In the genomic region with DNA sequence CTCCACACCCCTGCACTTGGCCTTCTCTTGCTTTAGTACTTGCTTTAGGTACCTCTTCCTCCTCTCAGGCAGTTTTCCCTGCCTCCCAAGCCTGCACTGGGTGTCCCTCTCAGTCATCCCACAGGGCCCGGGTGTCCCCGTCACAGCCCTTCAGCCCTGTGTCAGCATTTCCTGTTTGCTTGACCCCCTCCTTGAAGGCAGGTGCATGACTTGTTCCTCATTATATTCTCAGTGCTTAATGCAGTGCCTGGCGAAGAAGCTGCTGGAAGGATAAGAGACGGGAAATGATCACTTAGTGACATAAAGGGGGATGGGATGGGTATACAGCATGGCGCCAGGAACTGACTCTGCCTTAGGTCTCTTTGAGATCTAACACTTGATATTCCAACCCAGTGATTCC, we compare ENCODE assay signal across 16 cellular contexts.
"Had no signal": no experiment of that assay in that cellular context is flagged by ENCODE, and none has a peak within 500 bp of the region (broad histone marks: within the 10 kb centered on the region; RNA-seq: fewer than 3 reads in every experiment).

No MANE protein-coding gene starts in this region.

- H3K9me3 Mint-ChIP-seq: activated CD4-positive, alpha-beta memory T cell treated with anti-CD3 and anti-CD28 coated beads for 36 hours; activated naive CD4-positive, alpha-beta T cell treated with anti-CD3 and anti-CD28 coated beads, Interleukin-2, amount 50 U/mL, for 72 hours; activated T-cell treated with anti-CD3 and anti-CD28 coated beads, Interleukin-2, amount 50 U/mL, for 4 hours; natural killer cell had no signal

- H3K27ac Mint-ChIP-seq: activated CD4-positive, alpha-beta memory T cell treated with anti-CD3 and anti-CD28 coated beads for 36 hours; activated naive CD4-positive, alpha-beta T cell treated with anti-CD3 and anti-CD28 coated beads, Interleukin-2, amount 50 U/mL, for 72 hours; natural killer cell had no signal

- H3K4me1 Mint-ChIP-seq: natural killer cell had no signal

- DNase-seq: activated CD4-positive, alpha-beta memory T cell treated with anti-CD3 and anti-CD28 coated beads for 36 hours; activated effector memory CD4-positive, alpha-beta T cell treated with anti-CD3 and anti-CD28 coated beads, Interleukin-2, amount 50 U/mL, for 16 hours; activated T-cell treated with anti-CD3 and anti-CD28 coated beads, Interleukin-2, amount 50 U/mL, for 4 hours; amniotic stem cell; brain microvascular endothelial cell; hippocampal formation; natural killer cell; nucleus accumbens; sigmoid colon; stimulated activated CD4-positive, alpha-beta T cell treated with anti-CD3 and anti-CD28 coated beads, Interleukin-2, amount 100 ng/mL, for 24 hours; stimulated activated naive CD4-positive, alpha-beta T cell; T-helper 9 cell; trophoblast cell had no signal

- H3K4me1 ChIP-seq: prostate gland, sigmoid colon had no signal

- H3K4me3 ChIP-seq: mucosa of descending colon, prostate gland, sigmoid colon had no signal

- ATAC-seq: activated naive CD4-positive, alpha-beta T cell treated with anti-CD3 and anti-CD28 coated beads, Interleukin-2, amount 50 U/mL, for 72 hours; activated T-cell treated with anti-CD3 and anti-CD28 coated beads, Interleukin-2, amount 50 U/mL, for 4 hours; mucosa of descending colon; natural killer cell had no signal

- H3K36me3 Mint-ChIP-seq: activated CD4-positive, alpha-beta memory T cell treated with anti-CD3 and anti-CD28 coated beads for 36 hours; activated naive CD4-positive, alpha-beta T cell treated with anti-CD3 and anti-CD28 coated beads, Interleukin-2, amount 50 U/mL, for 72 hours; natural killer cell had no signal

- H3K27ac ChIP-seq: brain microvascular endothelial cell, prostate gland, sigmoid colon had no signal

- H3K4me3 Mint-ChIP-seq: activated CD4-positive, alpha-beta memory T cell treated with anti-CD3 and anti-CD28 coated beads for 36 hours; activated T-cell treated with anti-CD3 and anti-CD28 coated beads, Interleukin-2, amount 50 U/mL, for 4 hours; natural killer cell had no signal

- H3K36me3 ChIP-seq: brain microvascular endothelial cell, prostate gland, sigmoid colon had no signal

- H3K9me3 ChIP-seq: mucosa of descending colon, prostate gland, sigmoid colon had no signal
